In the genomic region with DNA sequence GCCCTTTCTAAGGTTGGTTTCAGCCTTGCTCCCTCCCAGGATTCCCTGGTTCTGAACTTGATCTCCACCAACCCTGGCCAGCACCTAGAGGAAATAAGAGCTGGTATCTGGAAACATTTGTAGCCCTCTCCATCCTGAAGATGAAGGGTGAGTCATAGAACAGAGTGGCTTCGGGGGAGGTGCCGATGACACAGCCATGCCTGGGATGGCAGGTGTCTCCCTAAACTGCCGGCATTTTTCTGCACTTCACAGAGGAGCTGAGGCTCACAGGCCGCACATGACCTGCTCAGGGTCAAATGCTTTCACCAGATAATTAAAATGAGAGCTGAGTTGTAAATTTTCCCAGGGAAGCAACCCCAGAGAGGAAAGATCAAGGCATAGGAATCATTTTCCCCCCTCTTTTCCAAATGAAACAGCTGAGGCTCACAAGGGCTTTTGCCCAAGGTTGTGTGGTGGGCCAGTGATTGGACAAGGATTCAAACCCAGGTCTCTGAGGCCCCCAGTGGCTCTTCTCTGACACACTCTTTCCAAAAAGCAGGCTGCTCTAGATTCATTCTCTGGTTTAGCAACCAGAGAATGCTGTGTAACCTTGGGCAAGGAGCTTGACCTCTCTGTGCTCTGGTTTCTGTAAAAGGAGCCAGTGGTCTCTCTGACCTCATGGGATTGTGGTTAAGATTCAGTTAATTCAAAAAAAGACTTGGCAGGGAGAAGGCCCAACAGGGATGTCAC, we compare ENCODE assay signal across 8 cellular contexts. TPM values are rescaled to one million over a fixed set of nuclear protein-coding genes. Genes with fewer than 3 reads are reported as not detected.
DNase-seq lines count a peak whose midpoint lies in the region; ATAC-seq and TF ChIP-seq lines count a peak whose summit lies in the region.

No MANE protein-coding gene starts in this region.

- peaks cover 15% of the 10 kb centered on the region for H3K4me1 ChIP-seq in Panc1 (ENCODE audit: control insufficient read depth, insufficient read depth, low read length)

- no peaks in the 10 kb centered on the region for H3K9me3 Mint-ChIP-seq in T-helper 1 cell treated with Interleukin-12 subunit alpha and Interleukin-12 subunit beta and Interleukin-4 antibody, amounts not matched to agents 30 μg/mL and 1 μg/mL, for 36 hours
- no peaks in the 10 kb centered on the region for H3K9me3 Mint-ChIP-seq in natural killer cell

- no peaks in the 10 kb centered on the region for H3K9me3 ChIP-seq in Panc1 (ENCODE audit: control insufficient read depth, insufficient read depth, low read depth, low read length)

- H3K4me3 Mint-ChIP-seq in T-helper 1 cell treated with Interleukin-12 subunit alpha and Interleukin-12 subunit beta and Interleukin-4 antibody, amounts not matched to agents 30 μg/mL and 1 μg/mL, for 36 hours: peak overlapping the region; percentile 94
- H3K4me3 Mint-ChIP-seq in natural killer cell: peak overlapping the region; percentile 66

- intact Hi-C loops in Panc1 (cut with micrococcal nuclease; ENCODE audit: unreplicated experiment): loop anchor here (10.0 kb wide), 1 partner anchor 72 kb away; the partner anchor contains the start of gene TMEM161A
- intact Hi-C loops in dorsolateral prefrontal cortex (cut with DNase I): loop anchor here (5.0 kb wide), 2 partner anchors 75 to 130 kb away; partner anchors contain the start of genes TMEM161A (in 2 of the 2), BORCS8 (in 1 of the 2) and RFXANK (in 1 of the 2)
- intact Hi-C loops in natural killer cell (cut with micrococcal nuclease): loop anchor here (1.0 to 5.0 kb wide), 5 partner anchors 22 to 143 kb away; partner anchors contain the start of genes BORCS8, COPE, DDX49 and RFXANK

- CTCF ChIA-PET in Panc1 (lab: Charles Lee): interaction anchor here (0.7 kb wide), 1 partner anchor 602 kb away, joined by 4 read pairs; no protein-coding TSS in a partner anchor

- in situ Hi-C loops in Panc1 (cut with HindIII; ENCODE audit: low pct_unique_long_range_greater_than_20kb, low sequenced_read_pairs): no loop called here

- POLR2A ChIA-PET in Panc1 (lab: Charles Lee): no interaction called here

- H3K27me3 Mint-ChIP-seq in T-helper 1 cell treated with Interleukin-12 subunit alpha and Interleukin-12 subunit beta and Interleukin-4 antibody, amounts not matched to agents 30 μg/mL and 1 μg/mL, for 36 hours (ENCODE audit: low read depth): no peaks in the 10 kb centered on the region
- H3K27me3 Mint-ChIP-seq in natural killer cell (ENCODE audit: low read depth in 2 of 2): no peaks in the 10 kb centered on the region

- ATAC-seq in Panc1 (no peak), natural killer cell (no peak), HG02884 (IDR thresholded peaks at IDR 0.05; ENCODE audit: unreplicated experiment) (no peak), HG03571 (IDR thresholded peaks at IDR 0.05; ENCODE audit: unreplicated experiment) (no peak)

- H3K36me3 ChIP-seq in Panc1 (ENCODE audit: control insufficient read depth, insufficient read depth, low read length): no peaks in the 10 kb centered on the region

- H3K27me3 ChIP-seq in Panc1 (ENCODE audit: control insufficient read depth, insufficient read depth, low read length) (no peaks in the 10 kb centered on the region), dorsolateral prefrontal cortex (no peaks in the 10 kb centered on the region)

- no TSS peak for BruUV-seq in Panc1 (replicated peaks; lab: Mats Ljungman, UMichigan)

- peak overlapping the region; percentile 87 for H3K27ac Mint-ChIP-seq in T-helper 1 cell treated with Interleukin-12 subunit alpha and Interleukin-12 subunit beta and Interleukin-4 antibody, amounts not matched to agents 30 μg/mL and 1 μg/mL, for 36 hours
- H3K27ac Mint-ChIP-seq in natural killer cell: peak overlapping the region in 1 of 2 donors; percentile 93

- peak overlapping the region; percentile 78 for H3K27ac ChIP-seq in Panc1 (ENCODE audit: low read length)
- H3K27ac ChIP-seq in dorsolateral prefrontal cortex: peak overlapping the region in 56 of 59 donors; percentile 8 to 94 (median 86)

- peak overlapping the region; percentile 52 to 61 for H3K4me3 ChIP-seq in Panc1 (ENCODE audit: low read depth in 2 of 2, low read length in 2 of 2)
- H3K4me3 ChIP-seq in dorsolateral prefrontal cortex: peak overlapping the region; percentile 40 to 98 (median 80)

- DNase-seq in T-helper 1 cell (no peak), Panc1 (ENCODE audit: low read depth, low spot score) (no peak), dorsolateral prefrontal cortex (peak in 4 of 10 donors; percentile 32 to 75 (median 45)), natural killer cell (no peak), NCI-H1417 (lab: John Stamatoyannopoulos, UW) (no peak)

- peaks cover 21% of the 10 kb centered on the region for H3K4me1 Mint-ChIP-seq in T-helper 1 cell treated with Interleukin-12 subunit alpha and Interleukin-12 subunit beta and Interleukin-4 antibody, amounts not matched to agents 30 μg/mL and 1 μg/mL, for 36 hours (ENCODE audit: low read depth)
- H3K4me1 Mint-ChIP-seq in natural killer cell: peaks cover 14 to 45% of the 10 kb centered on the region in 2 donors

- TF ChIP-seq CTCF in Panc1 (IDR thresholded peaks at IDR 0.05) (no peak), dorsolateral prefrontal cortex (IDR thresholded peaks at IDR 0.05 in 54 of 56, conservative IDR thresholded peaks at IDR 0.05 in 2 of 56; ENCODE audit: low read depth in 1 of 56, partially characterized antibody in 56 of 56) (no peak), natural killer cell (IDR thresholded peaks at IDR 0.05) (no peak)

- peaks cover 6% of the 10 kb centered on the region for H3K36me3 Mint-ChIP-seq in T-helper 1 cell treated with Interleukin-12 subunit alpha and Interleukin-12 subunit beta and Interleukin-4 antibody, amounts not matched to agents 30 μg/mL and 1 μg/mL, for 36 hours (ENCODE audit: low read depth)
- H3K36me3 Mint-ChIP-seq in natural killer cell: no peaks in the 10 kb centered on the region

RNA-seq across cellular contexts. Expression of gene SLC25A42, which starts 1.2 kb away (rescaled TPM):
- total RNA-seq in Panc1 (2021; ENCODE audit: unreplicated experiment) (2.6 TPM), dorsolateral prefrontal cortex (10 to 100 TPM; 17.0 to 52.0 (median 27.3) TPM), natural killer cell (10 to 100 TPM; 34.6 to 50.3 (median 41.8) TPM)
- 2.9 TPM for polyA plus RNA-seq in Panc1 (2012; ENCODE audit: insufficient read length)

RNA-seq across cellular contexts. Expression of gene ARMC6, which starts 29.2 kb away (rescaled TPM):
- total RNA-seq in Panc1 (2021; ENCODE audit: unreplicated experiment): 51.4 TPM
- 64.8 TPM for polyA plus RNA-seq in Panc1 (2012; ENCODE audit: insufficient read length)
- total RNA-seq in dorsolateral prefrontal cortex: 10 to 100 TPM; 16.2 to 34.3 (median 24.2) TPM
- total RNA-seq in natural killer cell: 10 to 100 TPM; 19.3 to 21.2 (median 21.0) TPM

RNA-seq across cellular contexts. Expression of gene SUGP2, which starts 29.3 kb away (rescaled TPM):
- total RNA-seq in Panc1 (2021; ENCODE audit: unreplicated experiment): 112 TPM
- 60.6 TPM for polyA plus RNA-seq in Panc1 (2012; ENCODE audit: insufficient read length)
- 100 to 1,000 TPM; 143 to 254 (median 191) TPM for total RNA-seq in dorsolateral prefrontal cortex
- total RNA-seq in natural killer cell: 100 to 1,000 TPM; 220 to 237 (median 236) TPM
